ENCODE assay signal across 8 cellular contexts in genomic region chr9:135702002-135702721, GRCh38. TPM values are rescaled to one million over a fixed set of nuclear protein-coding genes. Genes with fewer than 3 reads are reported as not detected.
DNase-seq lines count a peak whose midpoint lies in the region; ATAC-seq, FAIRE-seq and TF ChIP-seq lines count a peak whose summit lies in the region.

Gene KCNT1, plus strand, starts transcription at chr9:135702185. Its CDS starts 74 bp downstream, at chr9:135702259.

- no peak within 1 kb of the TSS for H3K27ac ChIP-seq in gastroesophageal sphincter

- H3K36me3 ChIP-seq in gastroesophageal sphincter, result no peaks in the 10 kb centered on the region

- no peaks in the 10 kb centered on the region for H3K9me3 ChIP-seq in gastroesophageal sphincter

- no peak for TF ChIP-seq EP300 in gastroesophageal sphincter (IDR thresholded peaks at IDR 0.05)

- no peak for FAIRE-seq in GM12892 (lab: Jason Lieb, UNC)

- intact Hi-C loops in posterior cingulate gyrus (cut with DNase I), result loop anchor here (5.0 kb wide), 1 partner anchor 420 kb away; no protein-coding TSS in a partner anchor

- H3K27me3 ChIP-seq in gastroesophageal sphincter, result peaks cover 84% of the 10 kb centered on the region

- DNase-seq in AG08395 (ENCODE audit: low spot score), result peak; percentile 94
- DNase-seq in GM12892 (ENCODE audit: insufficient read length), result peak; percentile 92
- peak; percentile 70 for DNase-seq in OCI-M1 (lab: John Stamatoyannopoulos, UW)
- peak; percentile 18 for DNase-seq in activated T-helper 9 cell treated with anti-CD3 and anti-CD28 coated beads, Interleukin-2, amount 50 U/mL, for 16 hours (ENCODE audit: low read depth)
- DNase-seq in posterior cingulate gyrus, result peak in 8 of 10 donors; percentile 49 to 95 (median 66)

- TF ChIP-seq POLR2A in GM12892 (IDR thresholded peaks at IDR 0.05; ENCODE audit: low read depth, low read length) (no peak), gastroesophageal sphincter (IDR thresholded peaks at IDR 0.05) (no peak)

- peak; percentile 57 for ATAC-seq in gastroesophageal sphincter
- ATAC-seq in HG03442 (IDR thresholded peaks at IDR 0.05; ENCODE audit: unreplicated experiment), result no peak
- no peak for ATAC-seq in HG03135 (IDR thresholded peaks at IDR 0.05; ENCODE audit: unreplicated experiment)

- H3K4me3 ChIP-seq in gastroesophageal sphincter, result peak within 1 kb of the TSS in 1 of 2 donors; percentile 32

- TF ChIP-seq CTCF in gastroesophageal sphincter (IDR thresholded peaks at IDR 0.05), result peak in 3 of 4 experiments; percentile 73 to 95 (median 84)

- WGBS in gastroesophageal sphincter (ENCODE audit: low coverage in 1 of 2), 2 donors, result 4% methylated on average over 11 of the region's 63 CpGs; no CpG with 5 or more reads in 1 of the 2 donors

- H3K4me1 ChIP-seq in gastroesophageal sphincter, result peaks cover 0 to 16% (median 8%) of the 10 kb centered on the region in 3 donors

RNA-seq across cellular contexts. Expression of gene KCNT1, which starts in this region (rescaled TPM):
- 0.06 TPM for polyA plus RNA-seq in GM12892 (2012; ENCODE audit: missing spikeins)
- under 1 TPM in 1 of 4 donors, not detected in 3; 0.19 TPM for total RNA-seq in gastroesophageal sphincter

Comparison
In these comparisons a context has a peak if more than half of its experiments do, and no peak if none do; other contexts are left out.
1. Peak in ATAC-seq in gastroesophageal sphincter; RNA of the gene not detected or under 1 TPM.
2. DNase-seq: peak in every context shown above with its lines; median percentile 94 in AG08395; 92 in GM12892; 70 in OCI-M1; 66 in posterior cingulate gyrus; 18 in activated T-helper 9 cell treated with anti-CD3 and anti-CD28 coated beads, Interleukin-2, amount 50 U/mL, for 16 hours.